8 cellular contexts compared by ENCODE assay signal in the genomic region with DNA sequence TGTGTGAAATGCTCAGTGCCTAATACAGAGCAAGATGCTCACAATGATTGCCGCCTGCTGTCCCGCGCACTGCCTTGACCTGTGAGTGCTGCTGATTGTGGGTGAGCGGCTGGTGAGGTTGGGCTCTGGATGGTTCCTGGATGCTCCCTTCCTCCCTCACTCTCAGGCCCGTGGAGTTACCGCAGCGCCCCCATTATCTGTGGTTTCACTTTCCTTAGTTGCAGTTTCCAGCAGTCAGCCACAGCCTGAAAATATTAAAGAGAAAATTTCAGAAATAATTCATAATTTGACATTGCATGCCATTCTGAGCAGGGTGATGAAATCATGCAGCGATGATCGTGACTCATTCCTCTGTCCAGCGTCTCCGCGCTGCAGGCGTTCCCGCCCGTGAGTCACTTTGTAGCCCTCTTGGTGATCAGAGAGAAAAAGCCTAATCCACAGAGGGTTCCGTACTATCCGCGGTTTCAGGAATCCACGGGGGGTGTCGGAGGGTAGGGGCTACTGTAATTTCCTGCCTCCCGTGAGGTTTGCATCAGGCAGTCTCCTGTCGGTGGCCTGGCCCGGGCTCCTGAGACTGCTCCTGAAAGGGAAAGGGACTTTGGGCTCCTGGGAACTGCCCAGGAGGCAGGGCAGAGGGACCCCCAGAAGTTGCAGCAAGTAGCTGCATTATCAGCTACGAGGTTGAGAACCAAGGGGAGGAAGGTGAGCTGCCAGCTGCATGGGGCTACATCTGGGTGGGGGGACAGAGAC. TPM values are rescaled to one million over a fixed set of nuclear protein-coding genes. Genes with fewer than 3 reads are reported as not detected.
DNase-seq lines count a peak whose midpoint lies in the region; ATAC-seq and TF ChIP-seq lines count a peak whose summit lies in the region.

No MANE protein-coding gene starts in this region.

- H3K27ac ChIP-seq in RWPE1 = peak overlapping the region; percentile 100

- CTCF ChIA-PET in RWPE1 (lab: Yijun Ruan, JAX) = interaction anchor here (0.7 kb wide), 2 partner anchors 65 to 220 kb away, joined by 4 to 5 read pairs; no protein-coding TSS in a partner anchor

- DNase-seq in GM06990 (ENCODE audit: extremely low read depth, insufficient read length) = no peak
- DNase-seq in RWPE1 (ENCODE audit: low spot score) = peak; percentile 73
- DNase-seq in fibroblast of the aortic adventitia (ENCODE audit: low read depth) = peak; percentile 95
- peak; percentile 70 for DNase-seq in retinal pigment epithelial cell (ENCODE audit: low read depth)

- ATAC-seq in GM21360 (IDR thresholded peaks at IDR 0.05; ENCODE audit: unreplicated experiment) (no peak), HG03457 (IDR thresholded peaks at IDR 0.05; ENCODE audit: unreplicated experiment) (no peak), HG02981 (IDR thresholded peaks at IDR 0.05; ENCODE audit: unreplicated experiment) (no peak), GM21737 (IDR thresholded peaks at IDR 0.05; ENCODE audit: unreplicated experiment) (no peak)

- POLR2A ChIA-PET in RWPE1 (lab: Yijun Ruan, JAX; ENCODE audit: low non-redundant PET) = interaction anchor here (1.2 kb wide), 1 partner anchor 11 kb away, joined by 3 read pairs; the partner anchor contains the start of gene RPL3

- H3K4me3 ChIP-seq in GM06990 (replicated peaks; ENCODE audit: low read depth, low read length) = no peak overlapping the region
- peak overlapping the region; percentile 42 for H3K4me3 ChIP-seq in fibroblast of the aortic adventitia (ENCODE audit: low read depth, low read length)
- no peak overlapping the region for H3K4me3 ChIP-seq in retinal pigment epithelial cell (ENCODE audit: low read length)

- peak; percentile 10 for TF ChIP-seq CTCF in GM06990 (IDR thresholded peaks at IDR 0.05; ENCODE audit: insufficient read depth, low read length, poor library complexity, severe bottlenecking)
- TF ChIP-seq CTCF in RWPE1 (conservative IDR thresholded peaks at IDR 0.05; ENCODE audit: low read depth) = no peak
- peak; percentile 24 for TF ChIP-seq CTCF in fibroblast of the aortic adventitia (IDR thresholded peaks at IDR 0.05; ENCODE audit: insufficient read depth, low read length)
- TF ChIP-seq CTCF in retinal pigment epithelial cell (conservative IDR thresholded peaks at IDR 0.05; ENCODE audit: low read depth, low read length) = peak; percentile 29

- peaks cover 18% of the 10 kb centered on the region for H3K36me3 ChIP-seq in GM06990 (ENCODE audit: control insufficient read depth, insufficient read depth, low read length)

- H3K27me3 ChIP-seq in GM06990 (replicated peaks; ENCODE audit: control insufficient read depth, insufficient read depth, low read length) = no peaks in the 10 kb centered on the region

RNA-seq across cellular contexts. Expression of gene RPL3, which starts 10.6 kb away (rescaled TPM):
- 1,848 and 3,122 TPM in 2 replicates for total RNA-seq in fibroblast of the aortic adventitia (ENCODE audit: low replicate concordance)

RNA-seq across cellular contexts. Expression of gene SYNGR1, which starts 41.0 kb away (rescaled TPM):
- total RNA-seq in fibroblast of the aortic adventitia (ENCODE audit: low replicate concordance) = 3.9 and 14.2 TPM in 2 replicates
